ENCODE assay signal across 9 cellular contexts in the genomic region with DNA sequence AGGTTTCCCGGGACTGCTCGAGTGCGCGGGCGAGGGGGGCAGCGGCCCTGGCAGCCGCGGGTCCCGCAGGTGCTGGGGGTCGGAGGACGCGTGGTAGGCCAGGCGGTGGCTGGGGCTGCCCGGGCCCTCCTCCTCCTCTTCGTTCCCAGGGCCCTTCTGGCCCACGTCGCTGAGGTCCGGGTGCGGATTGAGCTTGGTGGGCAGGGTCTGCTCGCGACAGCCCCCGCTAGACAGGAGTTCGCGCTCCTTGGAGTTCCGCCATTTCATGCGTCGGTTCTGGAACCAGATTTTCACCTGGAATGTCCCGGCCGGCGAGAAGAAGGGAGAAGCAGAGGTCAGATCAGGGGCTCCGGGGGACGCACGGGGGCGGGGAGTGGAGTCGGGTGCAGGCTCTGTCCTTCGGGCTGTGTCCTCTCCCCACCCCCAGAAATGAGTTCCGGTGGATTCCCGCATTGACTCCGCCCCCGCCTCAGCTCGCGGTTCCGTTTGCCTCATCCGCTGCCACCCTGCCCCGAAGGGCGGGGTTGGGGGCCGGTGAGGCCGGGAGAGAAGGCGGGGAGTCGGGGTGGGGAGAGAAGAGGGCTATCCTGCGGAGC. TPM values are rescaled to one million over a fixed set of nuclear protein-coding genes. Genes with fewer than 3 reads are reported as not detected.
DNase-seq lines count a peak whose midpoint lies in the region; ATAC-seq lines count a peak whose summit lies in the region.
"Had no signal": no experiment of that assay in that cellular context is flagged by ENCODE, and none has a peak within 500 bp of the region (broad histone marks: within the 10 kb centered on the region; RNA-seq: fewer than 3 reads in every experiment).

No MANE protein-coding gene starts in this region.

- peaks cover 20% of the 10 kb centered on the region for H3K4me1 ChIP-seq in effector memory CD4-positive, alpha-beta T cell (ENCODE audit: control insufficient read depth, insufficient read depth, low read length, poor library complexity, severe bottlenecking)
- H3K4me1 ChIP-seq in GM23248 (ENCODE audit: insufficient read depth) = no peaks in the 10 kb centered on the region; the same call in 1 of the 2 replicates

- H3K27ac ChIP-seq in effector memory CD4-positive, alpha-beta T cell (ENCODE audit: insufficient read depth, low read length, poor library complexity, severe bottlenecking) = peak overlapping the region; percentile 0
- no peak overlapping the region for H3K27ac ChIP-seq in GM23248

- in situ Hi-C loops in GM23248 (cut with MboI) = loop anchor here (25.0 kb wide), 1 partner anchor 1094 kb away; the partner anchor contains the start of gene MRGPRX2

- H3K36me3 ChIP-seq in effector memory CD4-positive, alpha-beta T cell (ENCODE audit: control insufficient read depth, insufficient read depth, low read length) = no peaks in the 10 kb centered on the region
- no peaks in the 10 kb centered on the region for H3K36me3 ChIP-seq in GM23248 (ENCODE audit: low read depth)

- H3K9me2 ChIP-seq in GM23248 (ENCODE audit: insufficient read depth) = no peaks in the 10 kb centered on the region

- DNase-seq in T-helper 9 cell (peak; percentile 47), NCI-H748 treated with DMSO at 0.1 percent for 48 hours (lab: John Stamatoyannopoulos, UW) (no peak), posterior vena cava (ENCODE audit: low spot score) (no peak), GM23248 (no peak), Ammon's horn (ENCODE audit: low spot score) (no peak)
- peak; percentile 24 to 45 (median 42) for DNase-seq in effector memory CD4-positive, alpha-beta T cell
- peak; percentile 23 to 40 for DNase-seq in stimulated activated CD4-positive, alpha-beta T cell treated with anti-CD3 and anti-CD28 coated beads, Interleukin-15, amount 100 ng/mL, for 1 hour (ENCODE audit: low read depth in 1 of 2, low spot score in 1 of 2)

- H3K4me3 ChIP-seq in effector memory CD4-positive, alpha-beta T cell (ENCODE audit: insufficient read depth, low read depth, low read length, poor library complexity, severe bottlenecking) = peak overlapping the region; percentile 59
- H3K4me3 ChIP-seq in GM23248 = no peak overlapping the region

- H3K27me3 ChIP-seq in effector memory CD4-positive, alpha-beta T cell (replicated peaks; ENCODE audit: control insufficient read depth, insufficient read depth, low read length, poor library complexity, severe bottlenecking) = peaks cover 38% of the 10 kb centered on the region
- peaks cover 67% of the 10 kb centered on the region for H3K27me3 ChIP-seq in GM23248 (replicated peaks; ENCODE audit: insufficient read depth)

- no peaks in the 10 kb centered on the region for H3K9me3 ChIP-seq in effector memory CD4-positive, alpha-beta T cell (ENCODE audit: control insufficient read depth, low read length)
- no peaks in the 10 kb centered on the region for H3K9me3 ChIP-seq in GM23248 (ENCODE audit: low read depth)

- H2AFZ ChIP-seq in GM23248 = no peak overlapping the region

- H3K9ac ChIP-seq in GM23248 = no peak overlapping the region

- 5 to 8% methylated on average over 21 to 50 of the region's 51 CpGs for WGBS in GM23248 (ENCODE audit: low coverage in 1 of 2, low lambda C conversion rate in 2 of 2, missing lambda C conversion rate in 2 of 2), 2 experiments

- no peaks in the 10 kb centered on the region for H4K20me1 ChIP-seq in GM23248 (ENCODE audit: insufficient read depth)

- peak; percentile 27 for ATAC-seq in GM18867 (IDR thresholded peaks at IDR 0.05; ENCODE audit: unreplicated experiment)

- intact Hi-C loops in posterior vena cava (cut with DNase I) = no loop called here

- peaks cover 6% of the 10 kb centered on the region; the same call in 1 of the 2 replicates for H3F3A ChIP-seq in GM23248 (ENCODE audit: insufficient read depth)

- no peaks in the 10 kb centered on the region for H3K79me2 ChIP-seq in GM23248 (ENCODE audit: insufficient read depth)

- H3K4me2 ChIP-seq in GM23248 (ENCODE audit: unreplicated experiment) = no peak overlapping the region

RNA-seq across cellular contexts. Expression of gene DBX1, which starts 3.9 kb away (rescaled TPM):
- total RNA-seq in posterior vena cava = not detected
- not detected in 2 replicates for total RNA-seq in GM23248 (2014; rRNA removed; shearing (Covaris generic))
- polyA plus RNA-seq in GM23248 (2016; fragmentation: Nextera tagmentation; extraction: Ambion mirVana) = not detected in 2 replicates
- polyA plus RNA-seq: keratinocyte had no signal

Comparison
In these comparisons a context has a peak if more than half of its experiments do, and no peak if none do; other contexts are left out.
1. DNase-seq: peak in T-helper 9 cell (single experiment), effector memory CD4-positive, alpha-beta T cell (3 of 3) and stimulated activated CD4-positive, alpha-beta T cell treated with anti-CD3 and anti-CD28 coated beads, Interleukin-15, amount 100 ng/mL, for 1 hour (2 of 2); none in NCI-H748 treated with DMSO at 0.1 percent for 48 hours (single experiment), posterior vena cava (single experiment), GM23248 (single experiment) and Ammon's horn (single experiment).